Comparison of ENCODE assay signal across 8 cellular contexts in the genomic region with DNA sequence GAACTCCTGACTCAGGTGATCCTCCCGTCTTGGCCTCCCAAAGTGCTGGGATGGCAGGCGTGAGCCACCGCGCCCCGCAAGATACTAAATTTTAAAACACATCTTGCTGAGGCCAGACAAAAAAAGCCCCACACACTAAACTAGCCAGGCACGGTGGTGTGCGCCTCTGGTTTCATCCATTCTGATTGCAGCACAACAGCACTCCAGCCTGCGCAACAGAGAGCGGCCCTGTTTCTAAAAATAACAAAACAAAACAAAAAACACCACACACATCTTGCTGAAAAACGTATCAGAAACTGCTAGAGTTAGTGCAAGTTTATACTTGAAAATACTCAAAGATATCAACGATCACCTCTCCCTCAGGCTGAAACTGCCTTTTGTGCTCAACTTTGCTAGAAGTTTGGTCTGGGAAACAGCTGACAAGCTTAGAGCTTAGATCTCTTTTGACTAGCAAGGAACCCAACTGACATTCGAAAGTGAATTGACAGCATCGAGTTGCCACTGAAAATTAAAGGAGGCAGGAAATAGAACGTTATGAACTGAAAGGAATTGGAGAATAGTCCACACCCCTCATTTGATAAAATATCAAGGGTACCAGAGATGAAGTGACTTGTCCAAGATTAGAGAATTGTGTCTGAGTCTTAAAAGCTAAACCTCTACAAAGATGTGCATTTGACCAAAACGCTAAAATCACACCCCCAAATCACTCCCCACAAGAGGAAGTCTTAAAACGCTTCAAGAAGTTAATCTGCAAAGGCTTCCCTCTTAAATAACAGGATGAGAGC. TPM values are rescaled to one million over a fixed set of nuclear protein-coding genes. Genes with fewer than 3 reads are reported as not detected.
DNase-seq lines count a peak whose midpoint lies in the region; FAIRE-seq and TF ChIP-seq lines count a peak whose summit lies in the region.

No MANE protein-coding gene starts in this region.

- H3K4me3 ChIP-seq in GM12875 (ENCODE audit: low read depth, low read length), result peak overlapping the region; percentile 52
- H3K4me3 ChIP-seq in OCI-LY3 (ENCODE audit: low read length), result peak overlapping the region; percentile 97

- peak overlapping the region; percentile 99 for H3K27ac Mint-ChIP-seq in progenitor cell of endocrine pancreas

- H3K4me3 Mint-ChIP-seq in progenitor cell of endocrine pancreas (ENCODE audit: low read depth), result peak overlapping the region; percentile 96

- peaks cover 13% of the 10 kb centered on the region for H3K36me3 Mint-ChIP-seq in progenitor cell of endocrine pancreas (ENCODE audit: insufficient read depth)

- H3K36me3 ChIP-seq in OCI-LY3 (replicated peaks; ENCODE audit: low read depth, low read length), result peaks cover 22% of the 10 kb centered on the region

- H3K9me3 Mint-ChIP-seq in progenitor cell of endocrine pancreas (ENCODE audit: low read depth), result no peaks in the 10 kb centered on the region

- H3K79me2 ChIP-seq in OCI-LY3 (ENCODE audit: low read length), result peaks cover 64% of the 10 kb centered on the region

- H3K27me3 ChIP-seq in OCI-LY3 (ENCODE audit: low read depth, low read length), result no peaks in the 10 kb centered on the region

- peak overlapping the region; percentile 87 for H3K4me2 ChIP-seq in OCI-LY3 (ENCODE audit: low read length)

- H3K4me1 Mint-ChIP-seq in progenitor cell of endocrine pancreas (ENCODE audit: low read depth), result peaks cover 28% of the 10 kb centered on the region

- H3K9ac ChIP-seq in OCI-LY3 (ENCODE audit: low read length), result peak overlapping the region; percentile 98

- H3K27me3 Mint-ChIP-seq in progenitor cell of endocrine pancreas, result no peaks in the 10 kb centered on the region

- DNase-seq in epithelial cell of prostate (ENCODE audit: low read depth, low spot score) (no peak), progenitor cell of endocrine pancreas (ENCODE audit: low spot score, unreplicated experiment) (no peak), frontal cortex (ENCODE audit: low spot score in 2 of 2) (no peak), NCI-H2171 treated with DMSO at 0.1 percent for 48 hours (lab: John Stamatoyannopoulos, UW) (no peak)
- DNase-seq in stimulated activated CD4-positive, alpha-beta T cell treated with anti-CD3 and anti-CD28 coated beads, Interleukin-2, amount 100 ng/mL, for 24 hours, result no peak
- no peak for DNase-seq in activated CD4-positive, CD25-positive, alpha-beta regulatory T cell treated with anti-CD3 and anti-CD28 coated beads, Interleukin-2, amount 50 U/mL, for 72 hours

- peak overlapping the region; percentile 81 for H3K27ac ChIP-seq in OCI-LY3 (ENCODE audit: low read length)
- H3K27ac ChIP-seq in epithelial cell of prostate, result peak overlapping the region; percentile 80

- FAIRE-seq in frontal cortex (lab: Jason Lieb, UNC), result no peak

- peaks cover 43% of the 10 kb centered on the region for H3K4me1 ChIP-seq in OCI-LY3 (ENCODE audit: low read length)

- peaks cover 25% of the 10 kb centered on the region for H4K20me1 ChIP-seq in OCI-LY3 (ENCODE audit: insufficient read depth, low read length)

- no peak for TF ChIP-seq CTCF in GM12875 (IDR thresholded peaks at IDR 0.05; ENCODE audit: borderline replicate concordance, insufficient read depth, low read depth, low read length)
- no peak for TF ChIP-seq CTCF in OCI-LY3 (IDR thresholded peaks at IDR 0.05; ENCODE audit: low read depth, low read length)
- TF ChIP-seq CTCF in progenitor cell of endocrine pancreas (IDR thresholded peaks at IDR 0.05; ENCODE audit: unreplicated experiment), result no peak

- H2AFZ ChIP-seq in OCI-LY3 (ENCODE audit: low read depth, low read length), result peak overlapping the region; percentile 67; the same call in 1 of the 2 replicates

- no peaks in the 10 kb centered on the region for H3K9me3 ChIP-seq in OCI-LY3 (ENCODE audit: insufficient read depth, low read length)

RNA-seq across cellular contexts. Expression of gene COG4, which starts 0.9 kb away (rescaled TPM):
- total RNA-seq in progenitor cell of endocrine pancreas (75.9 and 76.0 TPM in 2 replicates), frontal cortex (45.7 TPM)

RNA-seq across cellular contexts. Expression of gene SF3B3, which starts 1.2 kb away (rescaled TPM):
- 379 and 387 TPM in 2 replicates for total RNA-seq in progenitor cell of endocrine pancreas
- total RNA-seq in frontal cortex, result 71.3 TPM
